ENCODE assay signal across 12 cellular contexts in genomic region chr1:150610576-150610975, GRCh38. TPM values are rescaled to one million over a fixed set of nuclear protein-coding genes. Genes with fewer than 3 reads are reported as not detected.
DNase-seq lines count a peak whose midpoint lies in the region; ATAC-seq and TF ChIP-seq lines count a peak whose summit lies in the region.
"Had no signal": no experiment of that assay in that cellular context is flagged by ENCODE, and none has a peak within 500 bp of the region (broad histone marks: within the 10 kb centered on the region; RNA-seq: fewer than 3 reads in every experiment).

No MANE protein-coding gene starts in this region.

- DNase-seq in AG04450 (ENCODE audit: low read depth, low spot score) (no peak), osteocyte (ENCODE audit: extremely low spot score, unreplicated experiment) (no peak), neuronal stem cell (ENCODE audit: low spot score) (no peak), DMS153 treated with DMSO at 0.1 percent for 48 hours (lab: John Stamatoyannopoulos, UW; ENCODE audit: unreplicated experiment) (no peak)
- no peak for DNase-seq in stimulated activated CD4-positive, alpha-beta T cell treated with anti-CD3 and anti-CD28 coated beads, Interleukin-1b, Interleukin-23, amount 100 ng/mL, for 48 hours
- DNase-seq: NCI-H1092 treated with DMSO at 0.1 percent for 48 hours; SJCRH30; stimulated activated CD4-positive, alpha-beta T cell treated with anti-CD3 and anti-CD28 coated beads, Interleukin-4, amount 100 ng/mL, for 4 hours had no signal

- H3F3A ChIP-seq in OCI-LY1 (ENCODE audit: insufficient read depth, low read length): no peaks in the 10 kb centered on the region

- TF ChIP-seq CTCF in AG04450 (IDR thresholded peaks at IDR 0.05; ENCODE audit: low read depth, low read length) (no peak), OCI-LY1 (IDR thresholded peaks at IDR 0.05; ENCODE audit: low read length) (no peak), osteocyte (IDR thresholded peaks at IDR 0.05) (no peak)

- peaks cover 42% of the 10 kb centered on the region for H3K4me1 Mint-ChIP-seq in osteocyte (ENCODE audit: unreplicated experiment)

- no peaks in the 10 kb centered on the region for H3K9me3 Mint-ChIP-seq in osteocyte (ENCODE audit: unreplicated experiment)
- H3K9me3 Mint-ChIP-seq: mesothelial cell of epicardium had no signal

- no peak overlapping the region for H3K4ac ChIP-seq in neuronal stem cell (ENCODE audit: low read length)

- H3K4me1 ChIP-seq in OCI-LY1 (ENCODE audit: insufficient read depth, low read length, severe bottlenecking) (peaks cover 39% of the 10 kb centered on the region), duodenal mucosa (ENCODE audit: control insufficient read depth in 1 of 2, insufficient read depth in 2 of 2, low read length in 2 of 2) (peaks cover 41 to 43% of the 10 kb centered on the region in 2 donors), neuronal stem cell (ENCODE audit: control insufficient read depth in 2 of 2, insufficient read depth in 1 of 2, low read depth in 1 of 2, low read length in 2 of 2) (peaks cover 5 to 22% of the 10 kb centered on the region in 2 donors)

- no peaks in the 10 kb centered on the region for H3K79me1 ChIP-seq in neuronal stem cell (ENCODE audit: low read depth, low read length)

- H3K4me3 ChIP-seq in AG04450 (ENCODE audit: low read depth, low read length) (no peak overlapping the region), OCI-LY1 (ENCODE audit: low read depth, low read length, poor library complexity, severe bottlenecking) (no peak overlapping the region), duodenal mucosa (ENCODE audit: low read depth in 1 of 2, low read length in 2 of 2) (no peak overlapping the region), neuronal stem cell (ENCODE audit: low read length in 2 of 2) (no peak overlapping the region)
- H3K4me3 ChIP-seq: SJCRH30 had no signal

- no peaks in the 10 kb centered on the region for H3K9me2 ChIP-seq in OCI-LY1 (ENCODE audit: low read depth, low read length)

- WGBS in neuronal stem cell (ENCODE audit: extremely low coverage in 2 of 2, insufficient read length in 2 of 2, insufficient replicate concordance in 1 of 2), 2 donors: no CpG with 5 or more reads among the region's 4 CpGs

- H3K9ac ChIP-seq in OCI-LY1 (ENCODE audit: low read length): no peak overlapping the region
- H3K9ac ChIP-seq in duodenal mucosa (ENCODE audit: low read depth in 1 of 2, low read length in 2 of 2): no peak overlapping the region
- H3K9ac ChIP-seq in neuronal stem cell (ENCODE audit: low read depth, low read length, poor library complexity): no peak overlapping the region

- no peak overlapping the region for H2BK12ac ChIP-seq in neuronal stem cell (ENCODE audit: low read length)

- POLR2A ChIA-PET in AG04450 (lab: Yijun Ruan, JAX): no interaction called here

- no peaks in the 10 kb centered on the region for H3K79me2 ChIP-seq in OCI-LY1 (ENCODE audit: insufficient read depth, low read length)

- H3K4me3 Mint-ChIP-seq in osteocyte (ENCODE audit: unreplicated experiment): no peak overlapping the region
- H3K4me3 Mint-ChIP-seq: mesothelial cell of epicardium had no signal

- H3K27me3 ChIP-seq in AG04450 (ENCODE audit: control insufficient read depth, insufficient read depth, low read length): no peaks in the 10 kb centered on the region
- no peaks in the 10 kb centered on the region for H3K27me3 ChIP-seq in OCI-LY1 (ENCODE audit: insufficient read depth, low read length)
- no peaks in the 10 kb centered on the region for H3K27me3 ChIP-seq in duodenal mucosa (ENCODE audit: control insufficient read depth in 1 of 2, insufficient read depth in 2 of 2, low read length in 2 of 2)
- H3K27me3 ChIP-seq in neuronal stem cell (ENCODE audit: control insufficient read depth in 3 of 3, insufficient read depth in 3 of 3, low read depth in 1 of 3, low read length in 3 of 3): no peaks in the 10 kb centered on the region
- H3K27me3 ChIP-seq: SJCRH30 had no signal

- H3K14ac ChIP-seq in neuronal stem cell (ENCODE audit: low read length): no peak overlapping the region

- H4K20me1 ChIP-seq in OCI-LY1 (ENCODE audit: insufficient read depth, low read length): no peaks in the 10 kb centered on the region

- H3K4me2 ChIP-seq in OCI-LY1 (ENCODE audit: low read length) (no peak overlapping the region), neuronal stem cell (ENCODE audit: insufficient read depth, low read length, poor library complexity, severe bottlenecking) (no peak overlapping the region)

- H3K9me3 ChIP-seq in AG04450 (ENCODE audit: control insufficient read depth, insufficient read depth, low read length) (no peaks in the 10 kb centered on the region; the same call in 1 of the 2 replicates), OCI-LY1 (ENCODE audit: low read length) (no peaks in the 10 kb centered on the region), duodenal mucosa (ENCODE audit: control insufficient read depth in 1 of 2, low read length in 2 of 2) (no peaks in the 10 kb centered on the region), neuronal stem cell (replicated peaks in 1 of 2; ENCODE audit: control insufficient read depth in 2 of 2, insufficient read depth in 1 of 2, low read depth in 1 of 2, low read length in 2 of 2) (no peaks in the 10 kb centered on the region)
- H3K9me3 ChIP-seq: SJCRH30 had no signal

- H2BK120ac ChIP-seq in neuronal stem cell (ENCODE audit: low read depth, low read length): no peak overlapping the region

- no peak overlapping the region for H2AFZ ChIP-seq in OCI-LY1 (ENCODE audit: low read length)
- H2AFZ ChIP-seq in neuronal stem cell (ENCODE audit: low read length): no peak overlapping the region

- ATAC-seq in HG03565 (IDR thresholded peaks at IDR 0.05; ENCODE audit: unreplicated experiment): no peak

- peaks cover 8% of the 10 kb centered on the region for H3K36me3 Mint-ChIP-seq in osteocyte (ENCODE audit: unreplicated experiment)

- no peak overlapping the region for H2AK5ac ChIP-seq in neuronal stem cell (ENCODE audit: low read depth, low read length)

- H3K27ac ChIP-seq in AG04450 (ENCODE audit: low read depth, low read length) (peak overlapping the region; percentile 57), OCI-LY1 (ENCODE audit: low read depth, low read length, poor library complexity, severe bottlenecking) (peak overlapping the region; percentile 85), duodenal mucosa (ENCODE audit: low read depth, low read length) (peak overlapping the region; percentile 13), neuronal stem cell (replicated peaks; ENCODE audit: low read length) (no peak overlapping the region)
- H3K27ac ChIP-seq: SJCRH30 had no signal

- no peak overlapping the region for H4K8ac ChIP-seq in neuronal stem cell (ENCODE audit: low read depth, low read length)

- H4K91ac ChIP-seq in neuronal stem cell (ENCODE audit: low read depth, low read length, poor library complexity): no peak overlapping the region

- H3K27ac Mint-ChIP-seq in osteocyte (ENCODE audit: unreplicated experiment): peak overlapping the region; percentile 88

- H3K18ac ChIP-seq in neuronal stem cell (ENCODE audit: low read length): no peak overlapping the region

- no peak overlapping the region for H3K23ac ChIP-seq in neuronal stem cell (ENCODE audit: low read depth, low read length, poor library complexity)

- peaks cover 11% of the 10 kb centered on the region for H3K36me3 ChIP-seq in OCI-LY1 (ENCODE audit: insufficient read depth, low read length)
- peaks cover 0 to 4% of the 10 kb centered on the region in 2 donors for H3K36me3 ChIP-seq in duodenal mucosa (ENCODE audit: control insufficient read depth in 1 of 2, insufficient read depth in 2 of 2, low read length in 2 of 2)
- peaks cover 4 to 30% of the 10 kb centered on the region in 2 donors for H3K36me3 ChIP-seq in neuronal stem cell (replicated peaks in 1 of 2; ENCODE audit: control insufficient read depth in 2 of 2, insufficient read depth in 2 of 2, low read length in 2 of 2)
- H3K36me3 ChIP-seq: SJCRH30 had no signal

- H2BK15ac ChIP-seq in neuronal stem cell (ENCODE audit: low read length): no peak overlapping the region

- no peak overlapping the region for H2BK5ac ChIP-seq in neuronal stem cell (ENCODE audit: low read length)

- CTCF ChIA-PET in AG04450 (lab: Charles Lee): interaction anchor here (1.9 to 2.6 kb wide), 2 partner anchors 11 to 50 kb away, joined by 6 to 15 read pairs; no protein-coding TSS in a partner anchor

- H3K27me3 Mint-ChIP-seq in osteocyte (ENCODE audit: unreplicated experiment): no peaks in the 10 kb centered on the region

RNA-seq across cellular contexts. Expression of gene ENSA, which starts 18.8 kb away (rescaled TPM):
- polyA plus RNA-seq in AG04450 (2011; rRNA removed): 40.7 and 53.7 TPM in 2 replicates
- polyA minus RNA-seq in AG04450 (2011; rRNA and poly(A)+ RNA removed): 25.8 and 26.7 TPM in 2 replicates
- total RNA-seq in osteocyte: 111 and 116 TPM in 2 replicates
- 91.3 TPM for polyA plus RNA-seq in neuronal stem cell (2013, experiment 1 of 2)
- 90.6 TPM for polyA plus RNA-seq in neuronal stem cell (2013, experiment 2 of 2)

RNA-seq across cellular contexts. Expression of gene MCL1, which starts 31.2 kb away (rescaled TPM):
- 107 and 138 TPM in 2 replicates for polyA plus RNA-seq in AG04450 (2011; rRNA removed)
- 160 and 170 TPM in 2 replicates for polyA minus RNA-seq in AG04450 (2011; rRNA and poly(A)+ RNA removed)
- total RNA-seq in osteocyte: 275 and 296 TPM in 2 replicates
- 117 TPM for polyA plus RNA-seq in neuronal stem cell (2013, experiment 1 of 2)
- 117 TPM for polyA plus RNA-seq in neuronal stem cell (2013, experiment 2 of 2)
